20 cellular contexts compared by ENCODE assay signal in the genomic region with DNA sequence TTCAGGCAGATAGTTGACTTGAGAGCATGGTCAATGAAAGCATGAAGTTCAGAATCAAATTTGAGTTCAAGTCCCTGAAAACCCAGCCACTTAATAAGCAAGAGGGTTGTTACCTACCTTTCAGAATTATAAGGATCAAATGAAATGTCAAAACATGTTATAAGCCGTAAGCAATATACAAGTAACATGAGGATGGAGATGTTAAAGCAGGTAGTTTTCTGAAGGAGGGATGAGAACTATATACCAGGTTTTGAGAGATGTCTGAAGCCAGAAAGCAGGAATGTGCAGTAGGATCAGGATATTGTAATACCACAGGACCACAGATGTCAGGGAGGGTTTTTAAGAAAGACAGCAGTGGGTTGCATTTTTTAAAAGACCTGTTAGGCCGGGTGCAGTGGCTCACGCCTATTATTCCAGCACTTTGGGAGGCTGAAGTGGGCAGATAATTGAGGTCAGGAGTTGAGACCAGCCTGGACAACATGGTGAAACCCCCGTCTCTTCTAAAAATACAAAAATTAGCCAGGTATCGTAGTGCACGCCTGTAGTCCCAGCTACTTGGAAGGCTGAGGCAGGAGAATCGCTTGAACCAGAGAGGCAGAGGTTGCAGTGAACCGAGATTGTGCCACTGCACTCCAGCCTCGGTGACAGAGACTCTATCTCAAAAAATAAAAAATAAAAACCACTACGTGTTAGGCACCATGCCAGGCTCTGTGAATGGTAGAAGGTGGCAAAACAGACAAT. TPM values are rescaled to one million over a fixed set of nuclear protein-coding genes. Genes with fewer than 3 reads are reported as not detected.
DNase-seq lines count a peak whose midpoint lies in the region; ATAC-seq and TF ChIP-seq lines count a peak whose summit lies in the region.
"Had no signal": no experiment of that assay in that cellular context is flagged by ENCODE, and none has a peak within 500 bp of the region (broad histone marks: within the 10 kb centered on the region; RNA-seq: fewer than 3 reads in every experiment).

No MANE protein-coding gene starts in this region.

- ATAC-seq in left ventricle myocardium superior (no peak), esophagus mucosa (no peak), GM18502 (IDR thresholded peaks at IDR 0.05; ENCODE audit: poor library complexity, unreplicated experiment) (no peak), GM18870 (IDR thresholded peaks at IDR 0.05; ENCODE audit: unreplicated experiment) (no peak)
- ATAC-seq in stimulated activated effector memory CD8-positive, alpha-beta T cell treated with anti-CD3 and anti-CD28 coated beads, Interleukin-12 subunit alpha, Interleukin-12 subunit beta, amount 100 ng/mL, for 72 hours: no peak
- ATAC-seq: activated T-cell treated with anti-CD3 and anti-CD28 coated beads, Interleukin-2, amount 50 U/mL, for 4 hours; effector memory CD8-positive, alpha-beta T cell had no signal

- no peak overlapping the region for H3K27ac Mint-ChIP-seq in endodermal cell
- peak overlapping the region; percentile 73 for H3K27ac Mint-ChIP-seq in stimulated activated effector memory CD8-positive, alpha-beta T cell treated with anti-CD3 and anti-CD28 coated beads, Interleukin-12 subunit alpha, Interleukin-12 subunit beta, amount 100 ng/mL, for 72 hours
- H3K27ac Mint-ChIP-seq: effector memory CD8-positive, alpha-beta T cell had no signal

- H3K27me3 ChIP-seq in cardiac muscle cell: no peaks in the 10 kb centered on the region
- no peaks in the 10 kb centered on the region for H3K27me3 ChIP-seq in endodermal cell (ENCODE audit: control insufficient read depth, insufficient read depth, low read length, poor library complexity, severe bottlenecking)
- H3K27me3 ChIP-seq: Peyer's patch, testis had no signal

- H3K4me1 Mint-ChIP-seq in endodermal cell: peaks cover 11% of the 10 kb centered on the region
- H3K4me1 Mint-ChIP-seq in stimulated activated effector memory CD8-positive, alpha-beta T cell treated with anti-CD3 and anti-CD28 coated beads, Interleukin-12 subunit alpha, Interleukin-12 subunit beta, amount 100 ng/mL, for 72 hours: peaks cover 2% of the 10 kb centered on the region

- intact Hi-C loops in left ventricle myocardium superior (cut with micrococcal nuclease): no loop called here

- H3K9ac ChIP-seq in endodermal cell (ENCODE audit: extremely low read depth, low read length, poor library complexity, severe bottlenecking): no peak overlapping the region

- H3K36me3 ChIP-seq in cardiac muscle cell (peaks cover 3% of the 10 kb centered on the region), endodermal cell (ENCODE audit: control insufficient read depth, insufficient read depth, low read length) (peaks cover 23% of the 10 kb centered on the region)

- TF ChIP-seq CTCF in cardiac muscle cell (IDR thresholded peaks at IDR 0.05; ENCODE audit: low read depth, low read length) (no peak), endodermal cell (conservative IDR thresholded peaks at IDR 0.05) (no peak)

- peaks cover 17% of the 10 kb centered on the region for H3K36me3 Mint-ChIP-seq in endodermal cell (ENCODE audit: low read depth)
- H3K36me3 Mint-ChIP-seq in stimulated activated effector memory CD8-positive, alpha-beta T cell treated with anti-CD3 and anti-CD28 coated beads, Interleukin-12 subunit alpha, Interleukin-12 subunit beta, amount 100 ng/mL, for 72 hours: peaks cover 61% of the 10 kb centered on the region

- H3K27me3 Mint-ChIP-seq in endodermal cell (ENCODE audit: insufficient read depth): no peaks in the 10 kb centered on the region
- H3K27me3 Mint-ChIP-seq: effector memory CD8-positive, alpha-beta T cell; IgD-negative memory B cell had no signal

- H3K4me3 ChIP-seq in cardiac muscle cell: no peak overlapping the region
- H3K4me3 ChIP-seq in endodermal cell (ENCODE audit: low read length): no peak overlapping the region
- H3K4me3 ChIP-seq: Peyer's patch, testis had no signal

- H3K9me3 Mint-ChIP-seq in endodermal cell: no peaks in the 10 kb centered on the region
- no peaks in the 10 kb centered on the region for H3K9me3 Mint-ChIP-seq in stimulated activated effector memory CD8-positive, alpha-beta T cell treated with anti-CD3 and anti-CD28 coated beads, Interleukin-12 subunit alpha, Interleukin-12 subunit beta, amount 100 ng/mL, for 72 hours
- H3K9me3 Mint-ChIP-seq: activated T-cell treated with anti-CD3 and anti-CD28 coated beads, Interleukin-2, amount 50 U/mL, for 4 hours; effector memory CD8-positive, alpha-beta T cell; IgD-negative memory B cell had no signal

- DNase-seq in cardiac muscle cell (ENCODE audit: low read depth in 1 of 2, low spot score in 1 of 2) (no peak), left ventricle myocardium superior (no peak), endodermal cell (no peak)
- DNase-seq in stimulated activated effector memory CD8-positive, alpha-beta T cell treated with anti-CD3 and anti-CD28 coated beads, Interleukin-12 subunit alpha, Interleukin-12 subunit beta, amount 100 ng/mL, for 72 hours (ENCODE audit: low spot score in 2 of 2): no peak
- DNase-seq: activated CD4-positive, alpha-beta T cell treated with anti-CD3 and anti-CD28 coated beads, Interleukin-2, amount 50 U/mL, for 1 hour; activated T-cell treated with anti-CD3 and anti-CD28 coated beads, Interleukin-2, amount 50 U/mL, for 4 hours; cerebellar nuclear complex; effector memory CD8-positive, alpha-beta T cell; hippocampal formation; NCI-H187 treated with DMSO at 0.1 percent for 48 hours; NCI-H510A; occipital lobe; Peyer's patch; stimulated activated CD4-positive, alpha-beta T cell treated with anti-CD3 and anti-CD28 coated beads, Interleukin-2, amount 100 ng/mL, for 48 hours; testis had no signal

- H3K9me3 ChIP-seq in cardiac muscle cell (ENCODE audit: low read depth) (no peaks in the 10 kb centered on the region), endodermal cell (ENCODE audit: control insufficient read depth, low read length) (no peaks in the 10 kb centered on the region)
- H3K9me3 ChIP-seq: Peyer's patch, testis had no signal

- H3K4me3 Mint-ChIP-seq in endodermal cell: no peak overlapping the region
- no peak overlapping the region for H3K4me3 Mint-ChIP-seq in stimulated activated effector memory CD8-positive, alpha-beta T cell treated with anti-CD3 and anti-CD28 coated beads, Interleukin-12 subunit alpha, Interleukin-12 subunit beta, amount 100 ng/mL, for 72 hours
- H3K4me3 Mint-ChIP-seq: activated T-cell treated with anti-CD3 and anti-CD28 coated beads, Interleukin-2, amount 50 U/mL, for 4 hours; effector memory CD8-positive, alpha-beta T cell had no signal

- WGBS in endodermal cell (ENCODE audit: insufficient coverage in 1 of 2, insufficient read length in 1 of 2), 2 experiments: 90 to 91% methylated on average over 9 to 10 of the region's 10 CpGs

- H3K27ac ChIP-seq in cardiac muscle cell (peak overlapping the region; percentile 63), endodermal cell (ENCODE audit: low read depth, low read length) (peak overlapping the region; percentile 43)
- H3K27ac ChIP-seq: Peyer's patch, testis had no signal

- H3K4me1 ChIP-seq in cardiac muscle cell (ENCODE audit: low read depth) (no peaks in the 10 kb centered on the region), endodermal cell (ENCODE audit: control insufficient read depth, insufficient read depth, low read length) (no peaks in the 10 kb centered on the region)
- H3K4me1 ChIP-seq: Peyer's patch, testis had no signal

TF ChIP-seq in PFSK-1, 5 proteins besides CTCF, POLR2A, EP300 and RAD21:
- TF ChIP-seq REST (IDR thresholded peaks at IDR 0.05; ENCODE audit: insufficient read depth in 1 of 2, low read depth in 2 of 2, low read length in 2 of 2) (no peak), POLR2AphosphoS5 (IDR thresholded peaks at IDR 0.05; ENCODE audit: low read depth, low read length) (peak; percentile 11; the same call in 1 of the 2 replicates)

RNA-seq across cellular contexts. Expression of gene EIF3J, which starts 6.9 kb away (rescaled TPM):
- 23.4 and 55.7 TPM in 2 replicates for total RNA-seq in cardiac muscle cell
- 29.7 and 31.6 TPM in 2 replicates for polyA plus RNA-seq in cardiac muscle cell
- 99.3 TPM for total RNA-seq in left ventricle myocardium superior
- polyA plus RNA-seq in PFSK-1 (2012; ENCODE audit: insufficient read length, low read depth): 145 TPM
- 10 to 100 TPM; 71.4 to 76.5 TPM for total RNA-seq in endodermal cell
- polyA plus RNA-seq in endodermal cell (2013, experiment 1 of 2): 56.9 TPM
- 56.8 TPM for polyA plus RNA-seq in endodermal cell (2013, experiment 2 of 2)
- total RNA-seq in esophagus mucosa: 64.7 TPM
